Comparison of ENCODE assay signal across 12 cellular contexts in genomic region chr3:125039041-125039896, GRCh38. TPM values are rescaled to one million over a fixed set of nuclear protein-coding genes. Genes with fewer than 3 reads are reported as not detected.
DNase-seq lines count a peak whose midpoint lies in the region; ATAC-seq, FAIRE-seq and TF ChIP-seq lines count a peak whose summit lies in the region.
"Had no signal": no experiment of that assay in that cellular context is flagged by ENCODE, and none has a peak within 500 bp of the region (broad histone marks: within the 10 kb centered on the region; RNA-seq: fewer than 3 reads in every experiment).

No MANE protein-coding gene starts in this region.

- CTCF ChIA-PET in A673 (lab: Charles Lee), result interaction anchor here (0.8 to 1.0 kb wide), 2 partner anchors 13 to 400 kb away, joined by 3 read pairs; no protein-coding TSS in a partner anchor

- H3K27me3 ChIP-seq in A673 (replicated peaks; ENCODE audit: insufficient read depth, low read depth, low read length, poor library complexity), result no peaks in the 10 kb centered on the region

- H3K27ac Mint-ChIP-seq in osteocyte (ENCODE audit: unreplicated experiment), result peak overlapping the region; percentile 61

- no peaks in the 10 kb centered on the region for H3K27me3 Mint-ChIP-seq in osteocyte (ENCODE audit: unreplicated experiment)

- peak overlapping the region; percentile 15 for H3K27ac ChIP-seq in A673 (ENCODE audit: low read depth, low read length, poor library complexity, severe bottlenecking)

- DNase-seq in A673 (ENCODE audit: low spot score), result peak; percentile 58
- DNase-seq in NCI-H82 treated with DMSO at 0.1 percent for 48 hours (lab: John Stamatoyannopoulos, UW; ENCODE audit: unreplicated experiment), result peak; percentile 25
- no peak for DNase-seq in left cardiac atrium
- DNase-seq in osteocyte (ENCODE audit: extremely low spot score, unreplicated experiment), result no peak
- no peak for DNase-seq in frontal cortex (ENCODE audit: low spot score in 2 of 2)
- no peak for DNase-seq in HUDEP-2 (lab: John Stamatoyannopoulos, UW; ENCODE audit: unreplicated experiment in 76 of 76)
- DNase-seq: NCI-H187 treated with DMSO at 0.1 percent for 48 hours had no signal

- peak; percentile 2 to 12 for ATAC-seq in left cardiac atrium
- ATAC-seq in GM18873 (IDR thresholded peaks at IDR 0.05; ENCODE audit: low FRiP score, unreplicated experiment), result no peak
- ATAC-seq in HG03139 (IDR thresholded peaks at IDR 0.05; ENCODE audit: unreplicated experiment), result no peak
- ATAC-seq: SK-N-SH treated with all-trans-retinoic acid at 6 μM for 48 hours had no signal

- peaks cover 8% of the 10 kb centered on the region for H3K9me3 Mint-ChIP-seq in osteocyte (ENCODE audit: unreplicated experiment)

- no peak for FAIRE-seq in frontal cortex (lab: Jason Lieb, UNC)
- FAIRE-seq: keratinocyte, urothelium cell line had no signal

- H3K4me3 Mint-ChIP-seq in osteocyte (ENCODE audit: unreplicated experiment), result no peak overlapping the region

- intact Hi-C loops in A673 (cut with micrococcal nuclease; ENCODE audit: unreplicated experiment) (no loop called here), left cardiac atrium (cut with DNase I) (no loop called here)

- peaks cover 33% of the 10 kb centered on the region for H3K4me1 Mint-ChIP-seq in osteocyte (ENCODE audit: unreplicated experiment)

- peaks cover 34% of the 10 kb centered on the region for H3K4me1 ChIP-seq in A673 (ENCODE audit: insufficient read depth, low read length, poor library complexity, severe bottlenecking)

- no TSS peak for BruUV-seq in A673 (replicated peaks; lab: Mats Ljungman, UMichigan)

- POLR2A ChIA-PET in A673 (lab: Charles Lee; ENCODE audit: low non-redundant PET), result no interaction called here

- TF ChIP-seq CTCF in A673 (conservative IDR thresholded peaks at IDR 0.05; ENCODE audit: low read depth, low read length) (no peak), osteocyte (IDR thresholded peaks at IDR 0.05) (no peak)

- H3K9me3 ChIP-seq in A673 (ENCODE audit: low read depth, low read length, poor library complexity, severe bottlenecking), result peaks cover 20% of the 10 kb centered on the region

- H3K4me3 ChIP-seq in A673 (ENCODE audit: low read depth, low read length, poor library complexity, severe bottlenecking), result no peak overlapping the region

- H3K36me3 Mint-ChIP-seq in osteocyte (ENCODE audit: unreplicated experiment), result peaks cover 15% of the 10 kb centered on the region

- peaks cover 3% of the 10 kb centered on the region for H3K36me3 ChIP-seq in A673 (ENCODE audit: insufficient read depth, low read length, poor library complexity, severe bottlenecking)

RNA-seq across cellular contexts. Expression of gene HEG1, which starts 16.5 kb away (rescaled TPM):
- total RNA-seq in A673 (2021) (31.8 and 34.3 TPM in 2 replicates), left cardiac atrium (100 to 1,000 TPM; 120 to 149 TPM), osteocyte (123 and 129 TPM in 2 replicates), frontal cortex (5.7 TPM)

Comparison
In these comparisons a context has a peak if more than half of its experiments do, and no peak if none do; other contexts are left out.
1. DNase-seq: peak in A673 (single experiment) and NCI-H82 treated with DMSO at 0.1 percent for 48 hours (single experiment); none in left cardiac atrium (single experiment), osteocyte (single experiment), frontal cortex (0 of 2) and HUDEP-2 (0 of 76).
2. ATAC-seq: peak in left cardiac atrium (2 of 2); none in GM18873 (single experiment) and HG03139 (single experiment).